In genomic region chr3:124905093-124905492, GRCh38 we compare ENCODE assay signal across 10 cellular contexts. TPM values are rescaled to one million over a fixed set of nuclear protein-coding genes. Genes with fewer than 3 reads are reported as not detected.
"Had no signal": no experiment of that assay in that cellular context is flagged by ENCODE, and none has a peak within 500 bp of the region (broad histone marks: within the 10 kb centered on the region; RNA-seq: fewer than 3 reads in every experiment).

No MANE protein-coding gene starts in this region.

- H3K36me3 ChIP-seq: HAP-1 had no signal

- ATAC-seq: HepG2 had no signal

- DNase-seq: GOT3, H7, HFFc6, KBM-7 had no signal

- H3K27ac Mint-ChIP-seq: HFFc6 had no signal

- H3K4me3 Mint-ChIP-seq: HFFc6, IgD-negative memory B cell had no signal

- H3K27ac ChIP-seq: GM23248, HL-60 had no signal

- H3K36me3 Mint-ChIP-seq: IgD-negative memory B cell had no signal

- H3K9me3 Mint-ChIP-seq: HFFc6, IgD-negative memory B cell had no signal

- H3K4me1 ChIP-seq: HAP-1 had no signal

- FAIRE-seq: HepG2, HTR-8/SVneo had no signal

- H3K4me3 ChIP-seq: GM23248, HAP-1 had no signal

- H3K9me3 ChIP-seq: HAP-1 had no signal

RNA-seq across cellular contexts. Expression of gene MUC13, which starts 29.5 kb away (rescaled TPM):
- total RNA-seq: H7 had no signal
- polyA plus RNA-seq: IgD-negative memory B cell had no signal
